In the genomic region with DNA sequence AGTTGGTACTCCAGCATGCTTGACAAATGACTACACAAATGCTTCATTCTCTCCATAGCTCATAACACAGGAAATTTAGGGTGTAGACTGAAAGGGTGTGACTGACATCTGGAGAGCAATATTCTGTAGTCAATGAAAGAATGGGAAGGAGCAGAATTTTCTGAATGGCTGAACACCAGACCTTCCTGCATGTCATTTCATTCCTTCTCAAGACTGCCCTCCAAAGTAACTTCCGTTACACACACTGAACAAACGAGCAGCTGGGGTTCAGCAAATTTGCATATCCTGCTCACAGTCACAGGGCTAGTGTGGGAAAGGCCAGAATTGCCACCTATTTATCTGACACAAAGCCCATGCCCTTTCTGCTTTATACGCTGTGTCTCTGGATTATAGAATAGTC, we compare ENCODE assay signal across 8 cellular contexts.
DNase-seq lines count a peak whose midpoint lies in the region; ATAC-seq lines count a peak whose summit lies in the region.

No MANE protein-coding gene starts in this region.

- no peaks in the 10 kb centered on the region for H3K9me3 Mint-ChIP-seq in immature natural killer cell
- H3K9me3 Mint-ChIP-seq in effector memory CD8-positive, alpha-beta T cell = peaks cover 0 to 7% of the 10 kb centered on the region in 2 donors

- peaks cover 0 to 5% (median 2%) of the 10 kb centered on the region in 3 donors for H3K27me3 Mint-ChIP-seq in immature natural killer cell (ENCODE audit: low read depth in 3 of 3)
- no peaks in the 10 kb centered on the region for H3K27me3 Mint-ChIP-seq in effector memory CD8-positive, alpha-beta T cell

- no peak overlapping the region for H3K27ac Mint-ChIP-seq in immature natural killer cell
- H3K27ac Mint-ChIP-seq in effector memory CD8-positive, alpha-beta T cell = peak overlapping the region in 1 of 2 donors; percentile 77

- DNase-seq in left colon (no peak), NCI-H1930 (lab: John Stamatoyannopoulos, UW) (no peak), immature natural killer cell (no peak), middle frontal gyrus (ENCODE audit: extremely low spot score, low spot score) (no peak)
- DNase-seq in effector memory CD8-positive, alpha-beta T cell = no peak

- no peaks in the 10 kb centered on the region for H3K4me1 Mint-ChIP-seq in immature natural killer cell
- H3K4me1 Mint-ChIP-seq in effector memory CD8-positive, alpha-beta T cell (ENCODE audit: low read depth in 2 of 2) = peaks cover 1 to 3% of the 10 kb centered on the region in 2 donors

- ATAC-seq in GM18520 (IDR thresholded peaks at IDR 0.05; ENCODE audit: unreplicated experiment) (peak; percentile 99), GM21528 (IDR thresholded peaks at IDR 0.05; ENCODE audit: low FRiP score, unreplicated experiment) (peak; percentile 100), HG03354 (IDR thresholded peaks at IDR 0.05; ENCODE audit: poor library complexity, severe bottlenecking, unreplicated experiment) (peak; percentile 100), left colon (peak; percentile 52)
- no peak for ATAC-seq in effector memory CD8-positive, alpha-beta T cell (replicated peaks)

- intact Hi-C loops in left colon (cut with DNase I, micrococcal nuclease) = no loop called here

- H3K4me3 Mint-ChIP-seq in immature natural killer cell = no peak overlapping the region
- H3K4me3 Mint-ChIP-seq in effector memory CD8-positive, alpha-beta T cell = no peak overlapping the region

- no peaks in the 10 kb centered on the region for H3K36me3 Mint-ChIP-seq in immature natural killer cell
- no peaks in the 10 kb centered on the region for H3K36me3 Mint-ChIP-seq in effector memory CD8-positive, alpha-beta T cell (ENCODE audit: insufficient read depth)
